ENCODE assay signal across 9 cellular contexts in genomic region chr3:45992820-45993219, GRCh38. TPM values are rescaled to one million over a fixed set of nuclear protein-coding genes. Genes with fewer than 3 reads are reported as not detected.
A peak's percentile ranks its signal among the peaks of the same experiment; 100 is the strongest.
DNase-seq lines count a peak whose midpoint lies in the region; ATAC-seq and TF ChIP-seq lines count a peak whose summit lies in the region.
"Had no signal": no experiment of that assay in that cellular context is flagged by ENCODE, and none has a peak within 500 bp of the region (broad histone marks: within the 10 kb centered on the region; RNA-seq: fewer than 3 reads in every experiment).

No MANE protein-coding gene starts in this region.

- TF ChIP-seq POLR2A in thyroid gland (IDR thresholded peaks at IDR 0.05), result no peak

- no peaks in the 10 kb centered on the region for H3K9me3 Mint-ChIP-seq in activated naive CD4-positive, alpha-beta T cell treated with anti-CD3 and anti-CD28 coated beads, Interleukin-2, amount 10 ng/mL, durations not matched to agents 7 days and 5 days
- no peaks in the 10 kb centered on the region for H3K9me3 Mint-ChIP-seq in mesothelial cell of epicardium

- peaks cover 3% of the 10 kb centered on the region for H3K27me3 Mint-ChIP-seq in activated naive CD4-positive, alpha-beta T cell treated with anti-CD3 and anti-CD28 coated beads, Interleukin-2, amount 10 ng/mL, durations not matched to agents 7 days and 5 days
- H3K27me3 Mint-ChIP-seq in mesothelial cell of epicardium (ENCODE audit: low read depth), result peaks cover 6% of the 10 kb centered on the region

- no peak overlapping the region for H3K4me3 ChIP-seq in fibroblast of the aortic adventitia (ENCODE audit: low read depth, low read length)
- no peak overlapping the region for H3K4me3 ChIP-seq in thyroid gland (replicated peaks in 1 of 3)

- no peaks in the 10 kb centered on the region for H3K27me3 ChIP-seq in thyroid gland

- no peaks in the 10 kb centered on the region for H3K9me3 ChIP-seq in thyroid gland

- peaks cover 39% of the 10 kb centered on the region for H3K36me3 Mint-ChIP-seq in activated naive CD4-positive, alpha-beta T cell treated with anti-CD3 and anti-CD28 coated beads, Interleukin-2, amount 10 ng/mL, durations not matched to agents 7 days and 5 days
- no peaks in the 10 kb centered on the region for H3K36me3 Mint-ChIP-seq in mesothelial cell of epicardium

- no peak overlapping the region for H3K4me3 Mint-ChIP-seq in activated naive CD4-positive, alpha-beta T cell treated with anti-CD3 and anti-CD28 coated beads, Interleukin-2, amount 10 ng/mL, durations not matched to agents 7 days and 5 days
- H3K4me3 Mint-ChIP-seq in mesothelial cell of epicardium, result no peak overlapping the region

- H3K4me1 ChIP-seq in thyroid gland, result peaks cover 49 to 70% of the 10 kb centered on the region in 2 donors

- peak overlapping the region; percentile 50 to 94 (median 54) for H3K27ac ChIP-seq in thyroid gland

- CTCF ChIA-PET in activated naive CD4-positive, alpha-beta T cell treated with anti-CD3 and anti-CD28 coated beads, Interleukin-2, amount 10 ng/mL, durations not matched to agents 7 days and 5 days (lab: Charles Lee), result interaction anchor here (1.6 to 2.2 kb wide), 3 partner anchors 13 to 46 kb away, joined by 5 to 6 read pairs (median 6); no protein-coding TSS in a partner anchor

- no peak for TF ChIP-seq CTCF in fibroblast of the aortic adventitia (IDR thresholded peaks at IDR 0.05; ENCODE audit: insufficient read depth, low read length)
- no peak for TF ChIP-seq CTCF in thyroid gland (IDR thresholded peaks at IDR 0.05)
- no peak for TF ChIP-seq CTCF in mesothelial cell of epicardium (IDR thresholded peaks at IDR 0.05; ENCODE audit: unreplicated experiment)

- no peak for ATAC-seq in left lobe of liver

- peaks cover 59% of the 10 kb centered on the region for H3K4me1 Mint-ChIP-seq in activated naive CD4-positive, alpha-beta T cell treated with anti-CD3 and anti-CD28 coated beads, Interleukin-2, amount 10 ng/mL, durations not matched to agents 7 days and 5 days
- peaks cover 3% of the 10 kb centered on the region for H3K4me1 Mint-ChIP-seq in mesothelial cell of epicardium

- 56 to 58% methylated on average over 2 of the region's 2 CpGs for WGBS in thyroid gland, 2 donors

- intact Hi-C loops in thyroid gland (cut with DNase I), result loop anchor here (5.0 kb wide), 1 partner anchor 41 kb away; no protein-coding TSS in a partner anchor

- no peaks in the 10 kb centered on the region for H3K36me3 ChIP-seq in thyroid gland

- H3K27ac Mint-ChIP-seq in activated naive CD4-positive, alpha-beta T cell treated with anti-CD3 and anti-CD28 coated beads, Interleukin-2, amount 10 ng/mL, durations not matched to agents 7 days and 5 days, result peak overlapping the region; percentile 81
- H3K27ac Mint-ChIP-seq in mesothelial cell of epicardium, result no peak overlapping the region

- no peak for DNase-seq in activated naive CD4-positive, alpha-beta T cell treated with anti-CD3 and anti-CD28 coated beads, Interleukin-2, amount 10 ng/mL, durations not matched to agents 7 days and 5 days
- no peak for DNase-seq in activated naive CD4-positive, alpha-beta T cell (lab: John Stamatoyannopoulos, UW)
- DNase-seq in SKM-1 (lab: John Stamatoyannopoulos, UW; ENCODE audit: unreplicated experiment) (peak; percentile 49), fibroblast of the aortic adventitia (ENCODE audit: low read depth) (peak; percentile 97), thyroid gland (no peak), ureter (ENCODE audit: low spot score) (no peak), mesothelial cell of epicardium (ENCODE audit: low spot score in 2 of 2, unreplicated experiment in 2 of 2) (no peak), left lobe of liver (ENCODE audit: low spot score) (no peak)

RNA-seq across cellular contexts. Expression of gene FYCO1, which starts 2.8 kb away (rescaled TPM):
- total RNA-seq in fibroblast of the aortic adventitia (ENCODE audit: low replicate concordance) (28.0 and 57.8 TPM in 2 replicates), thyroid gland (10 to 100 TPM; 38.2 to 66.6 (median 50.5) TPM), ureter (62.0 TPM), mesothelial cell of epicardium (23.1 to 24.3 TPM (median 24.1 TPM) in 3 replicates), left lobe of liver (16.2 TPM)

RNA-seq across cellular contexts. Expression of gene XCR1, which starts 34.5 kb away (rescaled TPM):
- not detected in 2 replicates for total RNA-seq in fibroblast of the aortic adventitia (ENCODE audit: low replicate concordance)
- not detected for total RNA-seq in thyroid gland
- 0.70 TPM for total RNA-seq in ureter
- total RNA-seq in mesothelial cell of epicardium, result not detected in 3 replicates
- not detected for total RNA-seq in left lobe of liver
- total RNA-seq: T-helper 2 cell treated with Interferon-gamma antibody and Interleukin-4, amounts not matched to agents 100 ng/mL and 5 ng/mL, for 36 hours had no signal

RNA-seq across cellular contexts. Expression of gene CXCR6, which starts 49.6 kb away (rescaled TPM):
- not detected in 2 replicates for total RNA-seq in fibroblast of the aortic adventitia (ENCODE audit: low replicate concordance)
- 1 to 10 TPM; 2.1 to 4.4 (median 3.4) TPM for total RNA-seq in thyroid gland
- total RNA-seq in ureter, result 3.1 TPM
- total RNA-seq in mesothelial cell of epicardium, result not detected in 3 replicates
- total RNA-seq in left lobe of liver, result not detected

Comparison
In these comparisons a context has a peak if more than half of its experiments do, and no peak if none do; other contexts are left out.
1. DNase-seq: peak in SKM-1 (single experiment) and fibroblast of the aortic adventitia (single experiment); none in activated naive CD4-positive, alpha-beta T cell treated with anti-CD3 and anti-CD28 coated beads, Interleukin-2, amount 10 ng/mL, durations not matched to agents 7 days and 5 days (single experiment), activated naive CD4-positive, alpha-beta T cell (0 of 4), thyroid gland (0 of 2), ureter (single experiment), mesothelial cell of epicardium (0 of 2) and left lobe of liver (single experiment).